Comparison of ENCODE assay signal across 36 cellular contexts in the genomic region with DNA sequence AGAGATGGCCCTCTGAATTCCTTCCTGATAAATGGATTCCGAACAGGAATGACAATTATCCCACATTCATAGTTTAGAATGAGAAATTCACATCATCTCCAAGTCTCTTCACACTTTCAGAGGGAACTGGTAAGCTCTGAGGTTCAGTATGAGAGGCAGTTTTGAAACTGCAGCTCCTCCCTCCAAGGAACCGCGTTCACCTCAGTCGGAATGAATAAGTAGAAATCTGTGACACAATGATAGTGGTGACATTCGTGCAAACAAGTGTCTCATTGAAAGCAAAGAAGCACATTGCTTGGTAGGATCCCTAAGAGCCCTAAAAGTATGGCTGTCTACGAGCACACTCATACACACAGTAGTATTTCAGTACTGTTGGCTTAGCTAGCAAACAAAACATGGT.
"Had no signal": no experiment of that assay in that cellular context is flagged by ENCODE, and none has a peak within 500 bp of the region (broad histone marks: within the 10 kb centered on the region; RNA-seq: fewer than 3 reads in every experiment).

No MANE protein-coding gene starts in this region.

- H3K4me3 Mint-ChIP-seq: activated CD4-positive, alpha-beta memory T cell treated with anti-CD3 and anti-CD28 coated beads, Interleukin-2, amount 10 ng/mL, durations not matched to agents 7 days and 5 days; activated CD8-positive, alpha-beta memory T cell treated with anti-CD3 and anti-CD28 coated beads, Interleukin-2, amount 10 ng/mL, durations not matched to agents 7 days and 5 days; activated naive CD4-positive, alpha-beta T cell treated with anti-CD3 and anti-CD28 coated beads for 36 hours; IgD-negative memory B cell had no signal

- H3K27me3 ChIP-seq: adrenal gland, body of pancreas, SJSA1 had no signal

- H3K4me1 ChIP-seq: adrenal gland, body of pancreas, SJSA1 had no signal

- H3K4me1 Mint-ChIP-seq: activated CD4-positive, alpha-beta memory T cell treated with anti-CD3 and anti-CD28 coated beads, Interleukin-2, amount 10 ng/mL, durations not matched to agents 7 days and 5 days; activated CD8-positive, alpha-beta memory T cell treated with anti-CD3 and anti-CD28 coated beads, Interleukin-2, amount 10 ng/mL, durations not matched to agents 7 days and 5 days had no signal

- H3K27ac Mint-ChIP-seq: activated CD4-positive, alpha-beta memory T cell treated with anti-CD3 and anti-CD28 coated beads, Interleukin-2, amount 10 ng/mL, durations not matched to agents 7 days and 5 days; activated CD8-positive, alpha-beta memory T cell treated with anti-CD3 and anti-CD28 coated beads, Interleukin-2, amount 10 ng/mL, durations not matched to agents 7 days and 5 days; activated naive CD4-positive, alpha-beta T cell treated with anti-CD3 and anti-CD28 coated beads for 36 hours; activated naive CD4-positive, alpha-beta T cell treated with anti-CD3 and anti-CD28 coated beads, Interleukin-2, amount 50 U/mL, for 72 hours; activated T-helper 2 cell treated with anti-CD3 and anti-CD28 coated beads, Interferon-gamma antibody, Interleukin-2, Interleukin-4, amounts not matched to agents 10 μg/mL and 5 μg/mL and 100 μg/mL, durations not matched to agents 14 hours and 24 hours and 36 hours had no signal

- ATAC-seq: activated CD8-positive, alpha-beta memory T cell treated with anti-CD3 and anti-CD28 coated beads, Interleukin-2, amount 10 ng/mL, durations not matched to agents 7 days and 5 days; activated naive CD4-positive, alpha-beta T cell treated with anti-CD3 and anti-CD28 coated beads, Interleukin-2, amount 50 U/mL, for 72 hours; body of pancreas; Panc1 had no signal

- H3K36me3 ChIP-seq: adrenal gland, SJSA1, WERI-Rb-1 had no signal

- H3K27me3 Mint-ChIP-seq: activated CD4-positive, alpha-beta memory T cell treated with anti-CD3 and anti-CD28 coated beads, Interleukin-2, amount 10 ng/mL, durations not matched to agents 7 days and 5 days; activated CD8-positive, alpha-beta memory T cell treated with anti-CD3 and anti-CD28 coated beads, Interleukin-2, amount 10 ng/mL, durations not matched to agents 7 days and 5 days; IgD-negative memory B cell had no signal

- H3K4me3 ChIP-seq: adrenal gland, body of pancreas, SJSA1 had no signal

- DNase-seq: activated CD4-positive, alpha-beta memory T cell treated with anti-CD3 and anti-CD28 coated beads, Interleukin-2, amount 10 ng/mL, durations not matched to agents 7 days and 5 days; activated CD4-positive, alpha-beta T cell treated with anti-CD3 and anti-CD28 coated beads for 1 hour; activated CD4-positive, alpha-beta T cell treated with anti-CD3 and anti-CD28 coated beads for 48 hours; activated CD4-positive, CD25-positive, alpha-beta regulatory T cell; activated CD8-positive, alpha-beta memory T cell treated with anti-CD3 and anti-CD28 coated beads for 24 hours; activated CD8-positive, alpha-beta memory T cell treated with anti-CD3 and anti-CD28 coated beads, Interleukin-2, amount 10 ng/mL, durations not matched to agents 7 days and 5 days; activated CD8-positive, alpha-beta memory T cell treated with anti-CD3 and anti-CD28 coated beads, Interleukin-2, amount 50 U/mL, for 48 hours; activated gamma-delta T cell treated with Interleukin-2 at 50 U/mL for 16 hours; activated naive CD4-positive, alpha-beta T cell treated with anti-CD3 and anti-CD28 coated beads for 36 hours; activated T-cell treated with anti-CD3 and anti-CD28 coated beads, Interleukin-2, amount 50 U/mL, for 1 hour; adrenal gland; body of pancreas; caudate nucleus; cerebellar nuclear complex; Karpas-422; KBM-7; NCI-H1048; NCI-H1105 treated with DMSO at 0.1 percent for 48 hours; NCI-H1436; NCI-H1694; NCI-H1930; NCI-H2081 treated with DMSO at 0.1 percent for 48 hours; NCI-H345; NCI-H526; NCI-H748 treated with DMSO at 0.1 percent for 48 hours; SHP77 treated with DMSO at 0.1 percent for 48 hours; SW 1271; T-helper 1 cell; T-helper 2 cell; T1000; WERI-Rb-1 had no signal

- H3K9me3 ChIP-seq: adrenal gland, body of pancreas, SJSA1 had no signal

- H3K9me3 Mint-ChIP-seq: activated CD4-positive, alpha-beta memory T cell treated with anti-CD3 and anti-CD28 coated beads, Interleukin-2, amount 10 ng/mL, durations not matched to agents 7 days and 5 days; activated naive CD4-positive, alpha-beta T cell treated with anti-CD3 and anti-CD28 coated beads for 36 hours; activated naive CD4-positive, alpha-beta T cell treated with anti-CD3 and anti-CD28 coated beads, Interleukin-2, amount 50 U/mL, for 72 hours; activated T-helper 2 cell treated with anti-CD3 and anti-CD28 coated beads, Interferon-gamma antibody, Interleukin-2, Interleukin-4, amounts not matched to agents 10 μg/mL and 5 μg/mL and 100 μg/mL, durations not matched to agents 14 hours and 24 hours and 36 hours; IgD-negative memory B cell had no signal

- H3K27ac ChIP-seq: adrenal gland, body of pancreas, SJSA1, WERI-Rb-1 had no signal
